ENCODE assay signal across 22 cellular contexts in the genomic region with DNA sequence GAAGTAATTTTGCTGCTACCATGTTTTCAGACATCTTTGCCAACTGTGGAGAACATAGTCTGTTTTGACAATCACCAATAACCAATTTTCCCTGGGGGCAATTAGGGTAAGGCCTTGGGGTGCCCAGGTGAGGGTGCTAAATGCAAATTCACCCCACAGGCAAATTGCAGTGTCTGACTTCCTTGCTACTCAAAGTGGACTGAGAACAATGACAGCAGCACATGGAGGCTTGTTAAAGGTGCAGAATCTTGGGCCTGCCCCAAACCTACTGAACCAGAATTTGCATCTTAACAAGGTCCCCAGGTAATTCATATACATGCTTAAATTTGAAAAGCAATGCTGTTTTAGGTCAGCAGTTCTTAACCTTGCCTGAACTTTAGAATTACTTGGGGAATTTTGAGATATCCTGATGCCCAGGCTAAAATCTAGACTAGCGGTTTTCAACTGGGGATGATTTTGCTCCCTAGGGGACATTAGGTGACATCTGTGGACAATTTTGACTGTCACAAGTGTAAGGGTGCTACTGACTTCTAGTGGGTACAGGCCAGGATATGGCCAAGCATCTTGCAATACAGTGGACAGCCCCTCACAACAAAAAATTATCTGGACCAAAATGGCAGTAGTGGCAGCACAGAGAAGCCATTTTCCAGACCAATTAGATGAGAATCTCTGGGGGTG.
DNase-seq lines count a peak whose midpoint lies in the region; ATAC-seq and TF ChIP-seq lines count a peak whose summit lies in the region.
"Had no signal": no experiment of that assay in that cellular context is flagged by ENCODE, and none has a peak within 500 bp of the region (broad histone marks: within the 10 kb centered on the region; RNA-seq: fewer than 3 reads in every experiment).

No MANE protein-coding gene starts in this region.

- no peaks in the 10 kb centered on the region for H3K79me2 ChIP-seq in Karpas-422 (ENCODE audit: low read length)
- H3K79me2 ChIP-seq in smooth muscle cell (ENCODE audit: low read depth): no peaks in the 10 kb centered on the region

- peak overlapping the region; percentile 65 for H3K4me2 ChIP-seq in Karpas-422 (ENCODE audit: low read depth, low read length, poor library complexity, severe bottlenecking)
- H3K4me2 ChIP-seq in smooth muscle cell: no peak overlapping the region

- H3K4me3 ChIP-seq in Karpas-422 (ENCODE audit: low read length): peak overlapping the region; percentile 32; the same call in 1 of the 2 replicates
- H3K4me3 ChIP-seq in BE2C (ENCODE audit: low read depth, low read length): no peak overlapping the region
- no peak overlapping the region for H3K4me3 ChIP-seq in smooth muscle cell
- H3K4me3 ChIP-seq in Peyer's patch: no peak overlapping the region
- H3K4me3 ChIP-seq: body of pancreas, right lobe of liver, thoracic aorta, uterus had no signal

- H3K27me3 ChIP-seq in Karpas-422 (ENCODE audit: low read length): no peaks in the 10 kb centered on the region; the same call in 1 of the 2 replicates
- no peaks in the 10 kb centered on the region for H3K27me3 ChIP-seq in BE2C
- no peaks in the 10 kb centered on the region for H3K27me3 ChIP-seq in smooth muscle cell (ENCODE audit: low read depth)
- no peaks in the 10 kb centered on the region for H3K27me3 ChIP-seq in Peyer's patch
- H3K27me3 ChIP-seq: body of pancreas, right lobe of liver, uterus had no signal

- peak; percentile 66 for ATAC-seq in GM18520 (IDR thresholded peaks at IDR 0.05; ENCODE audit: unreplicated experiment)
- ATAC-seq in GM19328 (IDR thresholded peaks at IDR 0.05; ENCODE audit: unreplicated experiment): peak; percentile 39
- peak; percentile 51 for ATAC-seq in HG02588 (IDR thresholded peaks at IDR 0.05; ENCODE audit: unreplicated experiment)
- ATAC-seq: activated CD8-positive, alpha-beta T cell treated with anti-CD3 and anti-CD28 coated beads, Interleukin-2, amount 10 ng/mL, durations not matched to agents 7 days and 5 days; body of pancreas; right lobe of liver; stimulated activated naive CD8-positive, alpha-beta T cell treated with anti-CD3 and anti-CD28 coated beads, Interleukin-15, Interleukin-2, amounts not matched to agents 100 U/mL and 50 U/mL, for 24 hours had no signal

- H3K9me3 ChIP-seq in Karpas-422 (ENCODE audit: low read length) (no peaks in the 10 kb centered on the region), BE2C (no peaks in the 10 kb centered on the region), smooth muscle cell (replicated peaks; ENCODE audit: low read depth) (no peaks in the 10 kb centered on the region), Peyer's patch (no peaks in the 10 kb centered on the region)
- H3K9me3 ChIP-seq: body of pancreas, right lobe of liver, thoracic aorta, uterus had no signal

- no peaks in the 10 kb centered on the region for H3K9me2 ChIP-seq in Karpas-422 (replicated peaks; ENCODE audit: insufficient read depth, low read length)

- TF ChIP-seq POLR2A in Peyer's patch (IDR thresholded peaks at IDR 0.05): no peak

- no peaks in the 10 kb centered on the region for H3K36me3 ChIP-seq in Karpas-422 (ENCODE audit: insufficient read depth, low read length)
- H3K36me3 ChIP-seq in BE2C: no peaks in the 10 kb centered on the region
- H3K36me3 ChIP-seq in smooth muscle cell (ENCODE audit: low read depth): no peaks in the 10 kb centered on the region
- no peaks in the 10 kb centered on the region for H3K36me3 ChIP-seq in Peyer's patch
- H3K36me3 ChIP-seq: right lobe of liver, thoracic aorta, uterus had no signal

- 97% methylated on average over 1 of the region's 1 CpG for WGBS in smooth muscle cell (ENCODE audit: low lambda C conversion rate)

- TF ChIP-seq CTCF in BE2C (IDR thresholded peaks at IDR 0.05; ENCODE audit: low read depth, low read length) (no peak), smooth muscle cell (IDR thresholded peaks at IDR 0.05; ENCODE audit: borderline replicate concordance, insufficient read depth, poor library complexity, severe bottlenecking) (no peak), Peyer's patch (IDR thresholded peaks at IDR 0.05) (no peak)

- H3K27ac ChIP-seq in Karpas-422 (ENCODE audit: low read length): no peak overlapping the region
- H3K27ac ChIP-seq in smooth muscle cell (ENCODE audit: low read depth): no peak overlapping the region
- H3K27ac ChIP-seq in Peyer's patch: no peak overlapping the region
- H3K27ac ChIP-seq: body of pancreas, C4-2B, right lobe of liver, thoracic aorta, uterus had no signal

- peak; percentile 67 for DNase-seq in Karpas-422
- no peak for DNase-seq in ecto neural progenitor cell (ENCODE audit: low spot score)
- DNase-seq in BE2C: no peak
- DNase-seq in smooth muscle cell (lab: John Stamatoyannopoulos, UW; ENCODE audit: unreplicated experiment): no peak
- no peak for DNase-seq in Peyer's patch
- DNase-seq: activated CD4-positive, alpha-beta T cell treated with anti-CD3 and anti-CD28 coated beads for 1 hour; activated CD8-positive, alpha-beta T cell treated with anti-CD3 and anti-CD28 coated beads, Interleukin-2, amount 10 ng/mL, durations not matched to agents 7 days and 5 days; activated gamma-delta T cell treated with Interleukin-2 at 50 U/mL for 16 hours; body of pancreas; DND-41; MV-4-11; NCI-H187; posterior cingulate gyrus; right lobe of liver; stimulated activated naive CD8-positive, alpha-beta T cell treated with anti-CD3 and anti-CD28 coated beads, Interleukin-15, Interleukin-2, amounts not matched to agents 100 U/mL and 50 U/mL, for 24 hours; T-helper 1 cell; uterus had no signal

- no peaks in the 10 kb centered on the region for H3F3A ChIP-seq in smooth muscle cell (ENCODE audit: low read depth)

- H3K9ac ChIP-seq in Karpas-422 (ENCODE audit: low read length) (0 out of 2 replicates have a peak overlapping the region, but pooled peaks have one; percentile 5), smooth muscle cell (ENCODE audit: low read depth) (no peak overlapping the region)

- peaks cover 39% of the 10 kb centered on the region for H3K4me1 ChIP-seq in Karpas-422 (ENCODE audit: low read length)
- no peaks in the 10 kb centered on the region for H3K4me1 ChIP-seq in BE2C
- H3K4me1 ChIP-seq in smooth muscle cell (ENCODE audit: low read depth): no peaks in the 10 kb centered on the region
- no peaks in the 10 kb centered on the region for H3K4me1 ChIP-seq in Peyer's patch
- H3K4me1 ChIP-seq: body of pancreas, uterus had no signal

- H2AFZ ChIP-seq in Karpas-422 (ENCODE audit: low read length) (no peak overlapping the region), smooth muscle cell (ENCODE audit: low read depth) (no peak overlapping the region)

- H4K20me1 ChIP-seq in Karpas-422 (ENCODE audit: insufficient read depth, low read depth, low read length) (no peaks in the 10 kb centered on the region), smooth muscle cell (ENCODE audit: low read depth) (no peaks in the 10 kb centered on the region)
